Comparison of ENCODE assay signal across 1 cellular context in the genomic region with DNA sequence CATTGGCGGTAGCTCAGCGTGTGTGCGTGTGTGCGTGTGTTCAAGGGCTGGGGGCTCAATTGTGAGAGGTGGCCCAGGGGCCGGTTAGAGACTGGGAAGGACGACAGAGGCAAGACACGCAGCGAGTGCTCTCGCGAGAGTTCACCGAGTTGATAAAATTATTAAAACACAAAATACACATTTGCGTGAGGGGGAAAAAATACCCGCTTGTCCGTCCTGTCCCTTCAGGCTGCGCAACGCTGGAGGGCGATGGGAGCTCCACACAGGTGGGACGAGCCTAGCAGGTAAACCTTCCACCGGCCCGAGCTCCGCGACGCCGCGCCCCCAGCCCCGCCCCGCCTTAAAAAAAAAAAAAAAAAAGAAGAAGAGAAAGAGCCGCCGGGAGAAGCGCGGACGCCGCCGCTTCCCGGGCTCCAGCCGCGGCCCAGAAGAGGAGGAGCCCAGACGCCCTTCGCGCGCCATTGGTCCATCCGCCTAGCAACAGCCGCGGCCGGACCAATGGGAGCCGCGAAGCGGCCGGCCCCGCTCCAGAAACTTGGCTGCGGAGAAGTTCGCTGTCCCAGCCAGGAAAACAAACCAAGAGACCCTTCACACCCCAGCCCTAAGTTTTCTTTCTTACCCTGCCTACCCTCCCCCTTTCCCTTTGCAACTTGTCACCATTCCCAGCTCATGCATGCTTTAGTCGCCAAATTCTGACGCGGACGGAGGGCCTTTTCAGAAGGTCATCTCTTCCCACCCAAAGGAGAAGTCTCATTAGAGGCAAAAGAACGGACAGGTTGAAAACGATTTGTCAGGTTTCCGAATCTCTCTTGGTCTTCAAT.
TF ChIP-seq lines count a peak whose summit lies in the region.

No MANE protein-coding gene starts in this region.

TF ChIP-seq in K562, 482 proteins besides CTCF, POLR2A, EP300 and RAD21 (continued from another document and continues in another):
- TF ChIP-seq CUX1 (CRISPR knock-in tag; IDR thresholded peaks at IDR 0.05), result peak; percentile 69; the same call in 1 of the 2 replicates
- TF ChIP-seq CCNT2 (IDR thresholded peaks at IDR 0.05; ENCODE audit: borderline replicate concordance, extremely low read depth, insufficient read length, low read depth, low read length), result peak; percentile 72
- peak; percentile 35; the same call in 1 of the 2 replicates for TF ChIP-seq GTF2F1 (IDR thresholded peaks at IDR 0.05; ENCODE audit: low read depth, low read length)
- peak; percentile 98 for TF ChIP-seq RFX5 (IDR thresholded peaks at IDR 0.05; ENCODE audit: low read depth, low read length)
- TF ChIP-seq MXI1 (IDR thresholded peaks at IDR 0.05; ENCODE audit: low read depth, low read length), result 0 out of 2 replicates have a peak, but pooled peaks have one; percentile 8
- TF ChIP-seq NFE2 (IDR thresholded peaks at IDR 0.05; ENCODE audit: low read depth), result no peak
- peak; percentile 90 for TF ChIP-seq NFYB (IDR thresholded peaks at IDR 0.05; ENCODE audit: extremely low read depth, insufficient read length)
- TF ChIP-seq, protein P1, sequence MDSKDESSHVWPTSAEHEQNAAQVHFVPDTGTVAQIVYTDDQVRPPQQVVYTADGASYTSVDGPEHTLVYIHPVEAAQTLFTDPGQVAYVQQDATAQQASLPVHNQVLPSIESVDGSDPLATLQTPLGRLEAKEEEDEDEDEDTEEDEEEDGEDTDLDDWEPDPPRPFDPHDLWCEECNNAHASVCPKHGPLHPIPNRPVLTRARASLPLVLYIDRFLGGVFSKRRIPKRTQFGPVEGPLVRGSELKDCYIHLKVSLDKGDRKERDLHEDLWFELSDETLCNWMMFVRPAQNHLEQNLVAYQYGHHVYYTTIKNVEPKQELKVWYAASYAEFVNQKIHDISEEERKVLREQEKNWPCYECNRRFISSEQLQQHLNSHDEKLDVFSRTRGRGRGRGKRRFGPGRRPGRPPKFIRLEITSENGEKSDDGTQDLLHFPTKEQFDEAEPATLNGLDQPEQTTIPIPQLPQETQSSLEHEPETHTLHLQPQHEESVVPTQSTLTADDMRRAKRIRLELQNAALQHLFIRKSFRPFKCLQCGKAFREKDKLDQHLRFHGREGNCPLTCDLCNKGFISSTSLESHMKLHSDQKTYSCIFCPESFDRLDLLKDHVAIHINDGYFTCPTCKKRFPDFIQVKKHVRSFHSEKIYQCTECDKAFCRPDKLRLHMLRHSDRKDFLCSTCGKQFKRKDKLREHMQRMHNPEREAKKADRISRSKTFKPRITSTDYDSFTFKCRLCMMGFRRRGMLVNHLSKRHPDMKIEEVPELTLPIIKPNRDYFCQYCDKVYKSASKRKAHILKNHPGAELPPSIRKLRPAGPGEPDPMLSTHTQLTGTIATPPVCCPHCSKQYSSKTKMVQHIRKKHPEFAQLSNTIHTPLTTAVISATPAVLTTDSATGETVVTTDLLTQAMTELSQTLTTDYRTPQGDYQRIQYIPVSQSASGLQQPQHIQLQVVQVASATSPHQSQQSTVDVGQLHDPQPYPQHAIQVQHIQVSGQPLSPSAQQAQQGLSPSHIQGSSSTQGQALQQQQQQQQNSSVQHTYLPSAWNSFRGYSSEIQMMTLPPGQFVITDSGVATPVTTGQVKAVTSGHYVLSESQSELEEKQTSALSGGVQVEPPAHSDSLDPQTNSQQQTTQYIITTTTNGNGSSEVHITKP (IDR thresholded peaks at IDR 0.05; ENCODE audit: partially characterized antibody), result peak; percentile 31
- TF ChIP-seq TCF7 (IDR thresholded peaks at IDR 0.05; ENCODE audit: borderline replicate concordance), result no peak
- TF ChIP-seq ZHX1 (conservative IDR thresholded peaks at IDR 0.05; ENCODE audit: low read length), result peak; percentile 80; the same call in 1 of the 2 replicates
- TF ChIP-seq, protein P2, sequence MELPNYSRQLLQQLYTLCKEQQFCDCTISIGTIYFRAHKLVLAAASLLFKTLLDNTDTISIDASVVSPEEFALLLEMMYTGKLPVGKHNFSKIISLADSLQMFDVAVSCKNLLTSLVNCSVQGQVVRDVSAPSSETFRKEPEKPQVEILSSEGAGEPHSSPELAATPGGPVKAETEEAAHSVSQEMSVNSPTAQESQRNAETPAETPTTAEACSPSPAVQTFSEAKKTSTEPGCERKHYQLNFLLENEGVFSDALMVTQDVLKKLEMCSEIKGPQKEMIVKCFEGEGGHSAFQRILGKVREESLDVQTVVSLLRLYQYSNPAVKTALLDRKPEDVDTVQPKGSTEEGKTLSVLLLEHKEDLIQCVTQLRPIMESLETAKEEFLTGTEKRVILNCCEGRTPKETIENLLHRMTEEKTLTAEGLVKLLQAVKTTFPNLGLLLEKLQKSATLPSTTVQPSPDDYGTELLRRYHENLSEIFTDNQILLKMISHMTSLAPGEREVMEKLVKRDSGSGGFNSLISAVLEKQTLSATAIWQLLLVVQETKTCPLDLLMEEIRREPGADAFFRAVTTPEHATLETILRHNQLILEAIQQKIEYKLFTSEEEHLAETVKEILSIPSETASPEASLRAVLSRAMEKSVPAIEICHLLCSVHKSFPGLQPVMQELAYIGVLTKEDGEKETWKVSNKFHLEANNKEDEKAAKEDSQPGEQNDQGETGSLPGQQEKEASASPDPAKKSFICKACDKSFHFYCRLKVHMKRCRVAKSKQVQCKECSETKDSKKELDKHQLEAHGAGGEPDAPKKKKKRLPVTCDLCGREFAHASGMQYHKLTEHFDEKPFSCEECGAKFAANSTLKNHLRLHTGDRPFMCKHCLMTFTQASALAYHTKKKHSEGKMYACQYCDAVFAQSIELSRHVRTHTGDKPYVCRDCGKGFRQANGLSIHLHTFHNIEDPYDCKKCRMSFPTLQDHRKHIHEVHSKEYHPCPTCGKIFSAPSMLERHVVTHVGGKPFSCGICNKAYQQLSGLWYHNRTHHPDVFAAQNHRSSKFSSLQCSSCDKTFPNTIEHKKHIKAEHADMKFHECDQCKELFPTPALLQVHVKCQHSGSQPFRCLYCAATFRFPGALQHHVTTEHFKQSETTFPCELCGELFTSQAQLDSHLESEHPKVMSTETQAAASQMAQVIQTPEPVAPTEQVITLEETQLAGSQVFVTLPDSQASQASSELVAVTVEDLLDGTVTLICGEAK (IDR thresholded peaks at IDR 0.05), result peak; percentile 88
- TF ChIP-seq, protein P2 (CRISPR knock-in tag; IDR thresholded peaks at IDR 0.05), result peak; percentile 91
- TF ChIP-seq CHD2 (IDR thresholded peaks at IDR 0.05; ENCODE audit: low read depth, low read length), result peak; percentile 93
- no peak for TF ChIP-seq TEAD2 (tag; IDR thresholded peaks at IDR 0.05)
- TF ChIP-seq POLR2B (IDR thresholded peaks at IDR 0.05; ENCODE audit: low read depth, partially characterized antibody), result peak; percentile 75
- no peak for TF ChIP-seq ZZZ3 (IDR thresholded peaks at IDR 0.05)
- TF ChIP-seq KDM5B (IDR thresholded peaks at IDR 0.05; ENCODE audit: insufficient replicate concordance, low read depth, low read length), result peak; percentile 63
- TF ChIP-seq HDAC6 (IDR thresholded peaks at IDR 0.05; ENCODE audit: low read depth, low read length), result no peak
- 0 out of 3 replicates have a peak, but pooled peaks of 1 of the 2 experiments have one; percentile 31 for TF ChIP-seq CBX3 (IDR thresholded peaks at IDR 0.05; ENCODE audit: borderline replicate concordance in 1 of 2, low read length in 2 of 2)
- TF ChIP-seq FOS (IDR thresholded peaks at IDR 0.05; ENCODE audit: extremely low read depth, insufficient read length), result peak; percentile 90
- 0 out of 2 replicates have a peak, but pooled peaks have one; percentile 39 for TF ChIP-seq MECOM (CRISPR knock-in tag; IDR thresholded peaks at IDR 0.05)
- TF ChIP-seq ZBTB7A (IDR thresholded peaks at IDR 0.05; ENCODE audit: borderline replicate concordance, control insufficient read depth, low read depth, low read length), result peak; percentile 23; the same call in 1 of the 2 replicates
- TF ChIP-seq CXXC5 (CRISPR knock-in tag; IDR thresholded peaks at IDR 0.05), result peak; percentile 74
- peak; percentile 100 for TF ChIP-seq ZNF384 (IDR thresholded peaks at IDR 0.05; ENCODE audit: low read depth, low read length)
- 0 out of 2 replicates have a peak, but pooled peaks have one; percentile 30 for TF ChIP-seq TFAP4 (CRISPR knock-in tag; IDR thresholded peaks at IDR 0.05; ENCODE audit: borderline replicate concordance)
